7 cellular contexts compared by ENCODE assay signal in genomic region chr3:29281265-29282228, GRCh38. TPM values are rescaled to one million over a fixed set of nuclear protein-coding genes. Genes with fewer than 3 reads are reported as not detected.
A peak's percentile ranks its signal among the peaks of the same experiment; 100 is the strongest.
DNase-seq lines count a peak whose midpoint lies in the region; FAIRE-seq and TF ChIP-seq lines count a peak whose summit lies in the region.

No MANE protein-coding gene starts in this region.

- H3K79me2 ChIP-seq in mesendoderm (ENCODE audit: control insufficient read depth, insufficient read depth, low read length) = no peaks in the 10 kb centered on the region

- TF ChIP-seq CTCF in GM13977 (IDR thresholded peaks at IDR 0.05; ENCODE audit: extremely low read depth, insufficient read depth, missing control alignments) = no peak

- DNase-seq in GM13977 (ENCODE audit: low spot score) = peak; percentile 10
- no peak for DNase-seq in H54 (ENCODE audit: insufficient read length, low spot score)
- peak; percentile 67 for DNase-seq in NCI-H226
- DNase-seq in dermis blood vessel endothelial cell = peak; percentile 69
- DNase-seq in mesendoderm = peak; percentile 70
- no peak for DNase-seq in NCI-H1048 (lab: John Stamatoyannopoulos, UW)

- H2BK5ac ChIP-seq in mesendoderm (ENCODE audit: low read length) = no peak overlapping the region

- no peak overlapping the region for H4K8ac ChIP-seq in mesendoderm (ENCODE audit: low read depth, low read length)

- no peak overlapping the region for H2AK5ac ChIP-seq in mesendoderm (ENCODE audit: low read length)

- H3K79me1 ChIP-seq in mesendoderm (ENCODE audit: low read length) = no peaks in the 10 kb centered on the region

- peak; percentile 67 for FAIRE-seq in H54 (lab: Jason Lieb, UNC)

- H3K27ac ChIP-seq in mesendoderm (ENCODE audit: low read depth, low read length) = peak overlapping the region; percentile 68
- H3K27ac ChIP-seq in urinary bladder (ENCODE audit: low read depth) = peak overlapping the region; percentile 56

- H3K4me3 ChIP-seq in mesendoderm (ENCODE audit: low read length) = no peak overlapping the region
- H3K4me3 ChIP-seq in urinary bladder (ENCODE audit: low read depth, low read length) = peak overlapping the region; percentile 68

- H3K36me3 ChIP-seq in mesendoderm (ENCODE audit: control insufficient read depth, insufficient read depth, low read length) (no peaks in the 10 kb centered on the region), urinary bladder (ENCODE audit: insufficient read depth) (no peaks in the 10 kb centered on the region)

- in situ Hi-C loops in GM13977 (cut with MboI; ENCODE audit: low pct_unique_long_range_greater_than_20kb, low sequenced_read_pairs, unreplicated experiment) = no loop called here

- H2BK15ac ChIP-seq in mesendoderm (replicated peaks; ENCODE audit: low read depth) = peak overlapping the region; percentile 96

- peak overlapping the region; percentile 27 for H3K4ac ChIP-seq in mesendoderm (ENCODE audit: low read depth, low read length)

- H3K23ac ChIP-seq in mesendoderm (ENCODE audit: low read length) = no peak overlapping the region

- H3K56ac ChIP-seq in mesendoderm (ENCODE audit: low read length) = peak overlapping the region; percentile 69

- H3K4me2 ChIP-seq in mesendoderm (ENCODE audit: low read length) = peak overlapping the region; percentile 25

- H3K18ac ChIP-seq in mesendoderm (ENCODE audit: low read length) = peak overlapping the region; percentile 94

- no peak for TF ChIP-seq POLR2A in H54 (IDR thresholded peaks at IDR 0.05; ENCODE audit: low read depth, low read length)

- H3K9ac ChIP-seq in mesendoderm (ENCODE audit: low read length) = peak overlapping the region; percentile 51

- H3K4me1 ChIP-seq in mesendoderm (ENCODE audit: control insufficient read depth, low read depth, low read length) = peaks cover 6% of the 10 kb centered on the region
- no peaks in the 10 kb centered on the region for H3K4me1 ChIP-seq in urinary bladder (ENCODE audit: insufficient read depth)

- H4K5ac ChIP-seq in mesendoderm (ENCODE audit: low read length) = no peak overlapping the region

- peak overlapping the region; percentile 47 for H2BK120ac ChIP-seq in mesendoderm (ENCODE audit: low read depth, low read length)

- WGBS in mesendoderm (ENCODE audit: extremely low coverage, insufficient coverage, low lambda C conversion rate) = no CpG with 5 or more reads among the region's 21 CpGs
- WGBS in urinary bladder = 2% methylated on average over 21 of the region's 21 CpGs

- no peaks in the 10 kb centered on the region for H3K27me3 ChIP-seq in mesendoderm (ENCODE audit: insufficient read depth, low read length, poor library complexity)

RNA-seq across cellular contexts. Expression of gene RBMS3, which starts 0.7 kb away (rescaled TPM):
- total RNA-seq in dermis blood vessel endothelial cell (25.9 and 37.6 TPM in 2 replicates), urinary bladder (136 TPM)
- 5.5 TPM for polyA plus RNA-seq in mesendoderm (2013, experiment 1 of 2)
- polyA plus RNA-seq in mesendoderm (2013, experiment 2 of 2) = 5.1 TPM
- 10.6 TPM for polyA plus RNA-seq in urinary bladder

Comparison
In these comparisons a context has a peak if more than half of its experiments do, and no peak if none do; other contexts are left out.
1. DNase-seq: peak in GM13977 (single experiment), NCI-H226 (single experiment), dermis blood vessel endothelial cell (single experiment) and mesendoderm (single experiment); none in H54 (single experiment) and NCI-H1048 (single experiment).